8 cellular contexts compared by ENCODE assay signal in genomic region chr5:113050606-113051391, GRCh38.
A peak's percentile ranks its signal among the peaks of the same experiment; 100 is the strongest.
DNase-seq lines count a peak whose midpoint lies in the region; ATAC-seq and TF ChIP-seq lines count a peak whose summit lies in the region.

No MANE protein-coding gene starts in this region.

- no peaks in the 10 kb centered on the region for H3K36me3 ChIP-seq in SK-N-SH (replicated peaks in 1 of 2; ENCODE audit: control insufficient read depth in 1 of 2, insufficient read depth in 2 of 2, low read length in 1 of 2)
- peaks cover 0 to 30% of the 10 kb centered on the region in 2 donors for H3K36me3 ChIP-seq in psoas muscle (ENCODE audit: insufficient read depth in 1 of 2, low read depth in 1 of 2)

- peak in 3 of 4 donors; percentile 38 to 60 (median 42) for ATAC-seq in psoas muscle
- no peak for ATAC-seq in HG03469 (IDR thresholded peaks at IDR 0.05; ENCODE audit: unreplicated experiment)
- ATAC-seq in HG02623 (IDR thresholded peaks at IDR 0.05; ENCODE audit: unreplicated experiment): no peak

- peak overlapping the region; percentile 53 for H3K4me2 ChIP-seq in SK-N-SH

- H3K27me3 ChIP-seq in SK-N-SH (ENCODE audit: insufficient read depth): no peaks in the 10 kb centered on the region
- no peaks in the 10 kb centered on the region for H3K27me3 ChIP-seq in psoas muscle (ENCODE audit: insufficient read depth in 3 of 3, low read length in 2 of 3)

- 68% methylated on average over 12 of the region's 12 CpGs for WGBS in SK-N-SH (ENCODE audit: low lambda C conversion rate)
- 58 to 63% (median 61%) methylated on average over 12 of the region's 12 CpGs for WGBS in psoas muscle, 3 donors

- DNase-seq in GM04503 (ENCODE audit: low read depth) (peak; percentile 64), SK-N-SH (no peak), epithelial cell of esophagus (ENCODE audit: low read depth) (peak; percentile 83), psoas muscle (no peak), DMS79 (lab: John Stamatoyannopoulos, UW) (no peak), SW480 (ENCODE audit: low spot score) (no peak)

- H3K9me2 ChIP-seq in SK-N-SH: no peaks in the 10 kb centered on the region

- H3K4me3 ChIP-seq in SK-N-SH (ENCODE audit: low read depth in 2 of 2, low read length in 1 of 2) (no peak overlapping the region), epithelial cell of esophagus (ENCODE audit: low read length) (no peak overlapping the region), psoas muscle (no peak overlapping the region)

- no peak overlapping the region for H3K9ac ChIP-seq in SK-N-SH

- TF ChIP-seq RAD21 in SK-N-SH (IDR thresholded peaks at IDR 0.05; ENCODE audit: low read length): no peak

- H2AFZ ChIP-seq in SK-N-SH (ENCODE audit: low read depth): peak overlapping the region; percentile 53; the same call in 1 of the 2 replicates

- POLR2A ChIA-PET in SK-N-SH (lab: Yijun Ruan, JAX): no interaction called here

- peaks cover 6% of the 10 kb centered on the region for H3F3A ChIP-seq in SK-N-SH (replicated peaks; ENCODE audit: insufficient read depth)

- 0 out of 4 replicates have a peak, but pooled peaks of 1 of the 2 experiments have one; percentile 10 for TF ChIP-seq EP300 in SK-N-SH (IDR thresholded peaks at IDR 0.05; ENCODE audit: borderline replicate concordance in 1 of 2, low read depth in 1 of 2, low read length in 1 of 2)

- no peak for TF ChIP-seq CTCF in SK-N-SH (IDR thresholded peaks at IDR 0.05)
- no peak for TF ChIP-seq CTCF in epithelial cell of esophagus (IDR thresholded peaks at IDR 0.05; ENCODE audit: insufficient read depth, low read depth, low read length, missing control alignments)
- TF ChIP-seq CTCF in psoas muscle (IDR thresholded peaks at IDR 0.05): no peak

- H3K9me3 ChIP-seq in SK-N-SH: no peaks in the 10 kb centered on the region
- no peaks in the 10 kb centered on the region for H3K9me3 ChIP-seq in psoas muscle

- peak overlapping the region in 1 of 2 experiments; percentile 45; a peak in 2 of 4 replicates for H3K27ac ChIP-seq in SK-N-SH (ENCODE audit: low read depth in 2 of 2, low read length in 1 of 2)
- H3K27ac ChIP-seq in psoas muscle: no peak overlapping the region

- no peaks in the 10 kb centered on the region for H4K20me1 ChIP-seq in SK-N-SH (ENCODE audit: insufficient read depth)

- CTCF ChIA-PET in SK-N-SH (lab: Yijun Ruan, JAX): no interaction called here

- H3K4me1 ChIP-seq in SK-N-SH (ENCODE audit: control insufficient read depth in 1 of 2, insufficient read depth in 2 of 2, low read depth in 1 of 2, low read length in 1 of 2): peaks cover 0 to 12% of the 10 kb centered on the region in 2 experiments; a peak in 2 of 4 replicates
- H3K4me1 ChIP-seq in psoas muscle: peaks cover 8% of the 10 kb centered on the region

- no peaks in the 10 kb centered on the region for H3K79me2 ChIP-seq in SK-N-SH (ENCODE audit: insufficient read depth)

- intact Hi-C loops in psoas muscle (cut with DNase I): no loop called here

TF ChIP-seq in SK-N-SH, 30 proteins besides CTCF, POLR2A, EP300 and RAD21:
- no peak for TF ChIP-seq SIN3A (IDR thresholded peaks at IDR 0.05; ENCODE audit: borderline replicate concordance, low read depth, low read length)
- TF ChIP-seq ZBTB33 (IDR thresholded peaks at IDR 0.05; ENCODE audit: borderline replicate concordance, low read depth): no peak
- peak; percentile 13; the same call in 1 of the 2 replicates for TF ChIP-seq PBX3 (IDR thresholded peaks at IDR 0.05)
- TF ChIP-seq TEAD4 (IDR thresholded peaks at IDR 0.05; ENCODE audit: borderline replicate concordance, insufficient read depth): no peak
- no peak for TF ChIP-seq EZH2phosphoT487 (IDR thresholded peaks at IDR 0.05; ENCODE audit: borderline replicate concordance, low read depth)
- TF ChIP-seq SMC3 (IDR thresholded peaks at IDR 0.05; ENCODE audit: low read depth, low read length): no peak
- TF ChIP-seq NRF1 (IDR thresholded peaks at IDR 0.05; ENCODE audit: low read depth, low read length): no peak
- TF ChIP-seq FOSL2 (IDR thresholded peaks at IDR 0.05; ENCODE audit: borderline replicate concordance, low read depth): peak; percentile 75; the same call in 1 of the 2 replicates
- peak; percentile 47; the same call in 1 of the 2 replicates for TF ChIP-seq JUND (IDR thresholded peaks at IDR 0.05)
- TF ChIP-seq CHD2 (IDR thresholded peaks at IDR 0.05; ENCODE audit: low read length, partially characterized antibody): no peak
- peak; percentile 22; the same call in 1 of the 2 replicates for TF ChIP-seq NFIC (IDR thresholded peaks at IDR 0.05; ENCODE audit: borderline replicate concordance)
- TF ChIP-seq MEF2A (IDR thresholded peaks at IDR 0.05; ENCODE audit: borderline replicate concordance, low read depth): no peak
- TF ChIP-seq REST (IDR thresholded peaks at IDR 0.05; ENCODE audit: low read depth, low read length): no peak
- TF ChIP-seq TCF12 (IDR thresholded peaks at IDR 0.05): peak; percentile 59

Comparison
In these comparisons a context has a peak if more than half of its experiments do, and no peak if none do; other contexts are left out.
1. DNase-seq: peak in GM04503 (single experiment) and epithelial cell of esophagus (single experiment); none in SK-N-SH (single experiment), psoas muscle (0 of 2), DMS79 (single experiment) and SW480 (single experiment).
2. ATAC-seq: peak in psoas muscle (3 of 4); none in HG03469 (single experiment) and HG02623 (single experiment).